Comparison of ENCODE assay signal across 9 cellular contexts in genomic region chr1:84574936-84575335, GRCh38. TPM values are rescaled to one million over a fixed set of nuclear protein-coding genes. Genes with fewer than 3 reads are reported as not detected.
A peak's percentile ranks its signal among the peaks of the same experiment; 100 is the strongest.
DNase-seq lines count a peak whose midpoint lies in the region; ATAC-seq and TF ChIP-seq lines count a peak whose summit lies in the region.
"Had no signal": no experiment of that assay in that cellular context is flagged by ENCODE, and none has a peak within 500 bp of the region (broad histone marks: within the 10 kb centered on the region; RNA-seq: fewer than 3 reads in every experiment).

No MANE protein-coding gene starts in this region.

- no peak overlapping the region for H2BK5ac ChIP-seq in neuronal stem cell (ENCODE audit: low read length)

- no peak overlapping the region for H2BK120ac ChIP-seq in neuronal stem cell (ENCODE audit: low read depth, low read length)

- H2AK5ac ChIP-seq in neuronal stem cell (ENCODE audit: low read depth, low read length), result no peak overlapping the region

- H3K79me2 ChIP-seq in DND-41 (ENCODE audit: insufficient read depth, low read length), result peaks cover 22% of the 10 kb centered on the region

- in situ Hi-C loops in KBM-7 (cut with MboI; ENCODE audit: low pct_unique_long_range_greater_than_20kb, low sequenced_read_pairs), result no loop called here

- H3K27me3 ChIP-seq in DND-41 (ENCODE audit: insufficient read depth, low read length, poor library complexity) (no peaks in the 10 kb centered on the region), ectodermal cell (ENCODE audit: control insufficient read depth, insufficient read depth, low read length, poor library complexity, severe bottlenecking) (no peaks in the 10 kb centered on the region), neuronal stem cell (ENCODE audit: control insufficient read depth in 3 of 3, insufficient read depth in 3 of 3, low read depth in 1 of 3, low read length in 3 of 3) (no peaks in the 10 kb centered on the region)
- H3K27me3 ChIP-seq: foreskin keratinocyte had no signal

- ATAC-seq in DND-41 (ENCODE audit: insufficient read depth, low read depth), result no peak
- no peak for ATAC-seq in HG02678 (IDR thresholded peaks at IDR 0.05; ENCODE audit: unreplicated experiment)

- no peak overlapping the region for H4K8ac ChIP-seq in neuronal stem cell (ENCODE audit: low read depth, low read length)

- H3K79me1 ChIP-seq in neuronal stem cell (ENCODE audit: low read depth, low read length), result no peaks in the 10 kb centered on the region

- no peak overlapping the region for H3K18ac ChIP-seq in neuronal stem cell (ENCODE audit: low read length)

- H3K14ac ChIP-seq in neuronal stem cell (ENCODE audit: low read length), result no peak overlapping the region

- peak overlapping the region; percentile 75 for H3K4me2 ChIP-seq in DND-41 (ENCODE audit: insufficient read depth, low read length)
- H3K4me2 ChIP-seq in neuronal stem cell (ENCODE audit: insufficient read depth, low read length, poor library complexity, severe bottlenecking), result no peak overlapping the region

- H3K9ac ChIP-seq in DND-41 (ENCODE audit: low read depth, low read length) (peak overlapping the region; percentile 40), neuronal stem cell (ENCODE audit: low read depth, low read length, poor library complexity) (no peak overlapping the region)

- H3K9me3 ChIP-seq in DND-41 (ENCODE audit: insufficient read depth, low read length, severe bottlenecking), result no peaks in the 10 kb centered on the region
- no peaks in the 10 kb centered on the region for H3K9me3 ChIP-seq in ectodermal cell (ENCODE audit: control insufficient read depth, low read length)
- no peaks in the 10 kb centered on the region for H3K9me3 ChIP-seq in neuronal stem cell (replicated peaks in 1 of 2; ENCODE audit: control insufficient read depth in 2 of 2, insufficient read depth in 1 of 2, low read depth in 1 of 2, low read length in 2 of 2)

- no peak for TF ChIP-seq CTCF in DND-41 (IDR thresholded peaks at IDR 0.05; ENCODE audit: borderline replicate concordance, extremely low read depth, low read length, poor library complexity, severe bottlenecking)

- H3K36me3 ChIP-seq in DND-41 (ENCODE audit: insufficient read depth, low read length), result 0 out of 2 replicates have a peak, but pooled peaks cover 3% of the 10 kb centered on the region
- H3K36me3 ChIP-seq in ectodermal cell (ENCODE audit: control insufficient read depth, insufficient read depth, low read length), result no peaks in the 10 kb centered on the region
- peaks cover 0 to 4% of the 10 kb centered on the region in 2 donors for H3K36me3 ChIP-seq in neuronal stem cell (replicated peaks in 1 of 2; ENCODE audit: control insufficient read depth in 2 of 2, insufficient read depth in 2 of 2, low read length in 2 of 2)

- 81 to 87% methylated on average over 6 to 7 of the region's 7 CpGs for WGBS in ectodermal cell, 2 experiments
- no CpG with 5 or more reads among the region's 7 CpGs for WGBS in neuronal stem cell (ENCODE audit: extremely low coverage in 2 of 2, insufficient read length in 2 of 2, insufficient replicate concordance in 1 of 2), 2 donors

- H3K4me3 ChIP-seq in DND-41 (ENCODE audit: low read depth in 1 of 2, low read length in 2 of 2) (peak overlapping the region; percentile 6 to 63; a peak in 3 of 4 replicates), ectodermal cell (ENCODE audit: insufficient read depth, low read depth, low read length) (peak overlapping the region; percentile 18), neuronal stem cell (ENCODE audit: low read length in 2 of 2) (peak overlapping the region in 1 of 2 donors; percentile 55)

- DNase-seq in DND-41 (no peak), NCI-H524 (lab: John Stamatoyannopoulos, UW) (peak; percentile 56 to 77), neuronal stem cell (ENCODE audit: low spot score) (no peak), KBM-7 (no peak), anterior cingulate cortex (lab: John Stamatoyannopoulos, UW) (no peak), NCI-H1436 (lab: John Stamatoyannopoulos, UW) (no peak)

- H3K4me1 ChIP-seq in DND-41 (ENCODE audit: insufficient read depth, low read length), result peaks cover 28% of the 10 kb centered on the region
- peaks cover 7% of the 10 kb centered on the region for H3K4me1 ChIP-seq in ectodermal cell (ENCODE audit: control insufficient read depth, insufficient read depth, low read length)
- H3K4me1 ChIP-seq in neuronal stem cell (ENCODE audit: control insufficient read depth in 2 of 2, insufficient read depth in 1 of 2, low read depth in 1 of 2, low read length in 2 of 2), result peaks cover 2 to 4% of the 10 kb centered on the region in 2 donors

- H3K4ac ChIP-seq in neuronal stem cell (ENCODE audit: low read length), result no peak overlapping the region

- H4K20me1 ChIP-seq in DND-41 (ENCODE audit: insufficient read depth, low read length), result no peaks in the 10 kb centered on the region

- no peak overlapping the region for H2BK15ac ChIP-seq in neuronal stem cell (ENCODE audit: low read length)

- H4K91ac ChIP-seq in neuronal stem cell (ENCODE audit: low read depth, low read length, poor library complexity), result no peak overlapping the region

- H2BK12ac ChIP-seq in neuronal stem cell (ENCODE audit: low read length), result no peak overlapping the region

- no peak overlapping the region for H3K23ac ChIP-seq in neuronal stem cell (ENCODE audit: low read depth, low read length, poor library complexity)

- H3K27ac ChIP-seq in DND-41 (ENCODE audit: low read length) (peak overlapping the region; percentile 30; the same call in 1 of the 2 replicates), ectodermal cell (ENCODE audit: insufficient read depth, low read depth, low read length, poor library complexity, severe bottlenecking) (no peak overlapping the region), neuronal stem cell (replicated peaks; ENCODE audit: low read length) (no peak overlapping the region)

- H2AFZ ChIP-seq in DND-41 (ENCODE audit: low read depth, low read length) (peak overlapping the region; percentile 81), neuronal stem cell (ENCODE audit: low read length) (peak overlapping the region; percentile 95)

RNA-seq across cellular contexts. Expression of gene CTBS, which starts 0.7 kb away (rescaled TPM):
- polyA plus RNA-seq in ectodermal cell (2013, experiment 1 of 4), result 7.1 TPM
- polyA plus RNA-seq in ectodermal cell (2013, experiment 2 of 4), result 7.7 TPM
- 9.0 TPM for polyA plus RNA-seq in ectodermal cell (2013, experiment 3 of 4)
- polyA plus RNA-seq in ectodermal cell (2013, experiment 4 of 4), result 10.8 TPM
- 5.8 TPM for polyA plus RNA-seq in neuronal stem cell (2013, experiment 1 of 2)
- polyA plus RNA-seq in neuronal stem cell (2013, experiment 2 of 2), result 6.0 TPM

Comparison
In these comparisons a context has a peak if more than half of its experiments do, and no peak if none do; other contexts are left out.
1. DNase-seq: peak in NCI-H524 (2 of 2); none in DND-41 (single experiment), neuronal stem cell (single experiment), KBM-7 (single experiment), anterior cingulate cortex (0 of 58) and NCI-H1436 (single experiment).